ENCODE assay signal across 8 cellular contexts in genomic region chr16:4271176-4272113, GRCh38. TPM values are rescaled to one million over a fixed set of nuclear protein-coding genes. Genes with fewer than 3 reads are reported as not detected.
DNase-seq lines count a peak whose midpoint lies in the region; ATAC-seq, FAIRE-seq and TF ChIP-seq lines count a peak whose summit lies in the region.

No MANE protein-coding gene starts in this region.

- H3K36me3 ChIP-seq in fibroblast of lung (ENCODE audit: control insufficient read depth, insufficient read depth, low read length), result peaks cover 3% of the 10 kb centered on the region

- H3K4me1 Mint-ChIP-seq in activated T-helper 1 cell treated with anti-CD3 and anti-CD28 coated beads, Interleukin-12 subunit alpha, Interleukin-12 subunit beta, Interleukin-2, Interleukin-4 antibody, amounts not matched to agents 30 ng/mL and 10 ng/mL and 1 ng/mL, durations not matched to agents 14 hours and 24 hours and 36 hours (ENCODE audit: low read depth), result peaks cover 7% of the 10 kb centered on the region
- peaks cover 5 to 28% of the 10 kb centered on the region in 2 donors for H3K4me1 Mint-ChIP-seq in natural killer cell
- peaks cover 13 to 27% of the 10 kb centered on the region in 2 donors for H3K4me1 Mint-ChIP-seq in stimulated activated naive B cell treated with anti-CD40 and anti-IgM and Interleukin-4, amounts not matched to agents 10 μg/mL and 1 μg/mL and 100 μg/mL, for 72 hours

- no peaks in the 10 kb centered on the region for H3K9me3 Mint-ChIP-seq in activated T-helper 1 cell treated with anti-CD3 and anti-CD28 coated beads, Interleukin-12 subunit alpha, Interleukin-12 subunit beta, Interleukin-2, Interleukin-4 antibody, amounts not matched to agents 30 ng/mL and 10 ng/mL and 1 ng/mL, durations not matched to agents 14 hours and 24 hours and 36 hours
- no peaks in the 10 kb centered on the region for H3K9me3 Mint-ChIP-seq in natural killer cell
- H3K9me3 Mint-ChIP-seq in stimulated activated naive B cell treated with anti-CD40 and anti-IgM and Interleukin-4, amounts not matched to agents 10 μg/mL and 1 μg/mL and 100 μg/mL, for 72 hours, result no peaks in the 10 kb centered on the region

- peaks cover 7% of the 10 kb centered on the region for H3K4me1 ChIP-seq in fibroblast of lung (ENCODE audit: control insufficient read depth, extremely low read depth, insufficient read depth, low read length)

- H3K27me3 Mint-ChIP-seq in activated T-helper 1 cell treated with anti-CD3 and anti-CD28 coated beads, Interleukin-12 subunit alpha, Interleukin-12 subunit beta, Interleukin-2, Interleukin-4 antibody, amounts not matched to agents 30 ng/mL and 10 ng/mL and 1 ng/mL, durations not matched to agents 14 hours and 24 hours and 36 hours (ENCODE audit: insufficient read depth), result peaks cover 2% of the 10 kb centered on the region
- no peaks in the 10 kb centered on the region for H3K27me3 Mint-ChIP-seq in natural killer cell (ENCODE audit: low read depth in 2 of 2)
- no peaks in the 10 kb centered on the region for H3K27me3 Mint-ChIP-seq in stimulated activated naive B cell treated with anti-CD40 and anti-IgM and Interleukin-4, amounts not matched to agents 10 μg/mL and 1 μg/mL and 100 μg/mL, for 72 hours

- peak overlapping the region; percentile 88 for H3K4me3 Mint-ChIP-seq in activated T-helper 1 cell treated with anti-CD3 and anti-CD28 coated beads, Interleukin-12 subunit alpha, Interleukin-12 subunit beta, Interleukin-2, Interleukin-4 antibody, amounts not matched to agents 30 ng/mL and 10 ng/mL and 1 ng/mL, durations not matched to agents 14 hours and 24 hours and 36 hours
- H3K4me3 Mint-ChIP-seq in natural killer cell, result peak overlapping the region; percentile 91
- peak overlapping the region; percentile 92 to 95 for H3K4me3 Mint-ChIP-seq in stimulated activated naive B cell treated with anti-CD40 and anti-IgM and Interleukin-4, amounts not matched to agents 10 μg/mL and 1 μg/mL and 100 μg/mL, for 72 hours

- peak overlapping the region; percentile 99 for H3K4me2 ChIP-seq in fibroblast of lung (ENCODE audit: extremely low read depth, insufficient read depth, low read length)

- peak overlapping the region; percentile 85 for H2AFZ ChIP-seq in fibroblast of lung (ENCODE audit: low read length)

- peaks cover 20% of the 10 kb centered on the region for H3K79me2 ChIP-seq in fibroblast of lung (ENCODE audit: control insufficient read depth, insufficient read depth, low read length)

- ATAC-seq in GM21717 (IDR thresholded peaks at IDR 0.05; ENCODE audit: unreplicated experiment) (peak; percentile 49), natural killer cell (peak; percentile 86 to 94 (median 87))
- ATAC-seq in stimulated activated naive B cell treated with anti-CD40 and anti-IgM and Interleukin-4, amounts not matched to agents 10 μg/mL and 1 μg/mL and 100 μg/mL, for 72 hours (replicated peaks), result peak; percentile 84

- peak overlapping the region; percentile 66 for H3K9ac ChIP-seq in fibroblast of lung (ENCODE audit: insufficient read depth, low read length)

- no peaks in the 10 kb centered on the region for H3K27me3 ChIP-seq in fibroblast of lung (ENCODE audit: control insufficient read depth, insufficient read depth, low read length)

- H3K4me3 ChIP-seq in fibroblast of lung (replicated peaks in 1 of 4; ENCODE audit: control extremely low read depth in 1 of 4, insufficient read depth in 1 of 4, low read depth in 3 of 4, low read length in 4 of 4), result peak overlapping the region; percentile 86 to 88 (median 87)

- no peaks in the 10 kb centered on the region for H3K9me3 ChIP-seq in fibroblast of lung (ENCODE audit: control insufficient read depth, insufficient read depth, low read depth, low read length)

- peak; percentile 79 for DNase-seq in DMS114 treated with DMSO at 0.1 percent for 48 hours (lab: John Stamatoyannopoulos, UW; ENCODE audit: unreplicated experiment)
- peak; percentile 85 for DNase-seq in KG1 (lab: John Stamatoyannopoulos, UW)
- peak; percentile 87 for DNase-seq in RCC 7860 (ENCODE audit: low spot score)
- peak; percentile 85 for DNase-seq in activated T-helper 1 cell treated with anti-CD3 and anti-CD28 coated beads, Interleukin-12 subunit alpha, Interleukin-12 subunit beta, Interleukin-2, Interleukin-4 antibody, amounts not matched to agents 30 ng/mL and 10 ng/mL and 1 ng/mL, durations not matched to agents 14 hours and 24 hours and 36 hours (ENCODE audit: low spot score)
- DNase-seq in fibroblast of lung (ENCODE audit: low read depth in 2 of 2), result peak; percentile 92 to 94
- peak; percentile 81 for DNase-seq in natural killer cell
- DNase-seq in stimulated activated naive B cell treated with anti-CD40 and anti-IgM and Interleukin-4, amounts not matched to agents 10 μg/mL and 1 μg/mL and 100 μg/mL, for 72 hours, result peak; percentile 88

- H3K27ac Mint-ChIP-seq in activated T-helper 1 cell treated with anti-CD3 and anti-CD28 coated beads, Interleukin-12 subunit alpha, Interleukin-12 subunit beta, Interleukin-2, Interleukin-4 antibody, amounts not matched to agents 30 ng/mL and 10 ng/mL and 1 ng/mL, durations not matched to agents 14 hours and 24 hours and 36 hours, result peak overlapping the region; percentile 94
- H3K27ac Mint-ChIP-seq in natural killer cell, result peak overlapping the region; percentile 70 to 81
- peak overlapping the region; percentile 98 for H3K27ac Mint-ChIP-seq in stimulated activated naive B cell treated with anti-CD40 and anti-IgM and Interleukin-4, amounts not matched to agents 10 μg/mL and 1 μg/mL and 100 μg/mL, for 72 hours

- FAIRE-seq in RCC 7860 (lab: Jason Lieb, UNC), result no peak

- TF ChIP-seq CTCF in fibroblast of lung (conservative IDR thresholded peaks at IDR 0.05 in 1 of 2, IDR thresholded peaks at IDR 0.05 in 1 of 2; ENCODE audit: low read depth in 1 of 2, low read length in 2 of 2) (no peak), natural killer cell (IDR thresholded peaks at IDR 0.05) (no peak)

- peaks cover 2% of the 10 kb centered on the region for H3K36me3 Mint-ChIP-seq in activated T-helper 1 cell treated with anti-CD3 and anti-CD28 coated beads, Interleukin-12 subunit alpha, Interleukin-12 subunit beta, Interleukin-2, Interleukin-4 antibody, amounts not matched to agents 30 ng/mL and 10 ng/mL and 1 ng/mL, durations not matched to agents 14 hours and 24 hours and 36 hours (ENCODE audit: low read depth)
- no peaks in the 10 kb centered on the region for H3K36me3 Mint-ChIP-seq in natural killer cell
- peaks cover 7 to 11% of the 10 kb centered on the region in 2 donors for H3K36me3 Mint-ChIP-seq in stimulated activated naive B cell treated with anti-CD40 and anti-IgM and Interleukin-4, amounts not matched to agents 10 μg/mL and 1 μg/mL and 100 μg/mL, for 72 hours

- H3K27ac ChIP-seq in fibroblast of lung (ENCODE audit: insufficient read depth, low read length), result peak overlapping the region; percentile 74

- H4K20me1 ChIP-seq in fibroblast of lung (ENCODE audit: control insufficient read depth, extremely low read depth, insufficient read depth, low read length), result no peaks in the 10 kb centered on the region

- intact Hi-C loops in activated T-helper 1 cell treated with anti-CD3 and anti-CD28 coated beads, Interleukin-12 subunit alpha, Interleukin-12 subunit beta, Interleukin-2, Interleukin-4 antibody, amounts not matched to agents 30 ng/mL and 10 ng/mL and 1 ng/mL, durations not matched to agents 14 hours and 24 hours and 36 hours (cut with micrococcal nuclease), result loop anchor here (1.0 to 10.0 kb wide), 13 partner anchors 17 to 659 kb away; partner anchors contain the start of genes CDIP1, CREBBP, DNAJA3 and GLYR1
- intact Hi-C loops in natural killer cell (cut with micrococcal nuclease), result no loop called here

RNA-seq across cellular contexts. Expression of gene TFAP4, which starts 1.4 kb away (rescaled TPM):
- 48.3 and 49.2 TPM in 2 replicates for total RNA-seq in activated T-helper 1 cell treated with anti-CD3 and anti-CD28 coated beads, Interleukin-12 subunit alpha, Interleukin-12 subunit beta, Interleukin-2, Interleukin-4 antibody, amounts not matched to agents 30 ng/mL and 10 ng/mL and 1 ng/mL, durations not matched to agents 14 hours and 24 hours and 36 hours
- total RNA-seq in fibroblast of lung, result 8.2 and 8.9 TPM in 2 replicates
- polyA plus RNA-seq in fibroblast of lung, result 3.5 and 6.6 TPM in 2 replicates
- 6.8 and 9.5 TPM in 2 replicates for polyA plus RNA-seq in fibroblast of lung (2012)
- 7.0 and 9.8 TPM in 2 replicates for polyA minus RNA-seq in fibroblast of lung (ENCODE audit: low replicate concordance)
- 1 to 10 TPM; 6.5 to 9.6 (median 8.9) TPM for total RNA-seq in natural killer cell

RNA-seq across cellular contexts. Expression of gene SRL, which starts 29.6 kb away (rescaled TPM):
- not detected in 2 replicates for total RNA-seq in activated T-helper 1 cell treated with anti-CD3 and anti-CD28 coated beads, Interleukin-12 subunit alpha, Interleukin-12 subunit beta, Interleukin-2, Interleukin-4 antibody, amounts not matched to agents 30 ng/mL and 10 ng/mL and 1 ng/mL, durations not matched to agents 14 hours and 24 hours and 36 hours
- under 0.01 and 0.17 TPM in 2 replicates for total RNA-seq in fibroblast of lung
- 0.07 TPM in 2 replicates for polyA plus RNA-seq in fibroblast of lung
- 0.03 and 0.06 TPM in 2 replicates for polyA plus RNA-seq in fibroblast of lung (2012)
- not detected in 2 replicates for polyA minus RNA-seq in fibroblast of lung (ENCODE audit: low replicate concordance)
- total RNA-seq in natural killer cell, result not detected

RNA-seq across cellular contexts. Expression of gene GLIS2, which starts 44.4 kb away (rescaled TPM):
- 0.54 TPM in 2 replicates for total RNA-seq in activated T-helper 1 cell treated with anti-CD3 and anti-CD28 coated beads, Interleukin-12 subunit alpha, Interleukin-12 subunit beta, Interleukin-2, Interleukin-4 antibody, amounts not matched to agents 30 ng/mL and 10 ng/mL and 1 ng/mL, durations not matched to agents 14 hours and 24 hours and 36 hours
- 2.6 and 4.0 TPM in 2 replicates for total RNA-seq in fibroblast of lung
- 5.6 and 6.0 TPM in 2 replicates for polyA plus RNA-seq in fibroblast of lung
- polyA plus RNA-seq in fibroblast of lung (2012), result 18.6 and 23.8 TPM in 2 replicates
- polyA minus RNA-seq in fibroblast of lung (ENCODE audit: low replicate concordance), result 23.4 and 23.6 TPM in 2 replicates
- total RNA-seq in natural killer cell, result under 1 TPM in 2 of 3 donors, not detected in 1; 0.05 to 0.35 TPM

Comparison
In these comparisons a context has a peak if more than half of its experiments do, and no peak if none do; other contexts are left out.
1. Peak in every context shown above with its lines: DNase-seq, ATAC-seq, H3K4me3 ChIP-seq and H3K27ac ChIP-seq.